Comparison of ENCODE assay signal across 9 cellular contexts in genomic region chr3:172087827-172088580, GRCh38. TPM values are rescaled to one million over a fixed set of nuclear protein-coding genes. Genes with fewer than 3 reads are reported as not detected.
DNase-seq lines count a peak whose midpoint lies in the region; ATAC-seq and TF ChIP-seq lines count a peak whose summit lies in the region.
"Had no signal": no experiment of that assay in that cellular context is flagged by ENCODE, and none has a peak within 500 bp of the region (broad histone marks: within the 10 kb centered on the region; RNA-seq: fewer than 3 reads in every experiment).

No MANE protein-coding gene starts in this region.

- no peak overlapping the region for H3K4me3 Mint-ChIP-seq in activated naive CD4-positive, alpha-beta T cell treated with anti-CD3 and anti-CD28 coated beads, Interleukin-2, amount 10 ng/mL, durations not matched to agents 7 days and 5 days
- peak overlapping the region; percentile 46 for H3K4me3 Mint-ChIP-seq in type B pancreatic cell

- no peaks in the 10 kb centered on the region for H3K27me3 Mint-ChIP-seq in activated naive CD4-positive, alpha-beta T cell treated with anti-CD3 and anti-CD28 coated beads, Interleukin-2, amount 10 ng/mL, durations not matched to agents 7 days and 5 days
- no peaks in the 10 kb centered on the region for H3K27me3 Mint-ChIP-seq in type B pancreatic cell

- CTCF ChIA-PET in activated naive CD4-positive, alpha-beta T cell treated with anti-CD3 and anti-CD28 coated beads, Interleukin-2, amount 10 ng/mL, durations not matched to agents 7 days and 5 days (lab: Charles Lee): no interaction called here
- CTCF ChIA-PET in mammary epithelial cell (lab: Charles Lee; ENCODE audit: low non-redundant PET): interaction anchor here (0.6 kb wide), 1 partner anchor 20 kb away, joined by 4 read pairs; no protein-coding TSS in a partner anchor

- DNase-seq in activated naive CD4-positive, alpha-beta T cell treated with anti-CD3 and anti-CD28 coated beads, Interleukin-2, amount 10 ng/mL, durations not matched to agents 7 days and 5 days: no peak
- DNase-seq in activated naive CD4-positive, alpha-beta T cell (lab: John Stamatoyannopoulos, UW): no peak
- DNase-seq in mammary epithelial cell (peak; percentile 57), type B pancreatic cell (ENCODE audit: extremely low spot score, unreplicated experiment) (no peak), NOMO-1 treated with DMSO at 0.1 percent for 48 hours (lab: John Stamatoyannopoulos, UW; ENCODE audit: unreplicated experiment) (no peak), HUDEP-2 (lab: John Stamatoyannopoulos, UW; ENCODE audit: unreplicated experiment in 76 of 76) (no peak), foreskin fibroblast (no peak)

- TSS peak; percentile 13 for BruUV-seq in mammary epithelial cell (replicated peaks; lab: Mats Ljungman, UMichigan)

- peak overlapping the region; percentile 56 for H3K27ac Mint-ChIP-seq in activated naive CD4-positive, alpha-beta T cell treated with anti-CD3 and anti-CD28 coated beads, Interleukin-2, amount 10 ng/mL, durations not matched to agents 7 days and 5 days
- H3K27ac Mint-ChIP-seq in type B pancreatic cell: peak overlapping the region; percentile 86

- peaks cover 41% of the 10 kb centered on the region for H3K4me1 ChIP-seq in mammary epithelial cell (ENCODE audit: insufficient read depth, low read length)

- dilution Hi-C loops in mammary epithelial cell (cut with HindIII; ENCODE audit: low sequenced_read_pairs): no loop called here

- no peak overlapping the region for H3K4me3 ChIP-seq in mammary epithelial cell (replicated peaks in 1 of 3; ENCODE audit: insufficient read depth in 1 of 3, low read depth in 2 of 3, low read length in 3 of 3)
- no peak overlapping the region for H3K4me3 ChIP-seq in foreskin fibroblast (ENCODE audit: low read depth in 1 of 2, low read length in 2 of 2)
- H3K4me3 ChIP-seq: BLaER1 treated with 17β-estradiol and CSF1 and Interleukin-3, amounts not matched to agents 10 nM and 100 nM had no signal

- H3K27ac ChIP-seq in mammary epithelial cell (ENCODE audit: insufficient read depth, low read depth, low read length): peak overlapping the region; percentile 85
- H3K27ac ChIP-seq: BLaER1 treated with 17β-estradiol and CSF1 and Interleukin-3, amounts not matched to agents 10 nM and 100 nM had no signal

- H3K9me3 Mint-ChIP-seq in activated naive CD4-positive, alpha-beta T cell treated with anti-CD3 and anti-CD28 coated beads, Interleukin-2, amount 10 ng/mL, durations not matched to agents 7 days and 5 days: no peaks in the 10 kb centered on the region
- H3K9me3 Mint-ChIP-seq in type B pancreatic cell: peaks cover 5% of the 10 kb centered on the region

- H3K79me2 ChIP-seq in mammary epithelial cell (ENCODE audit: insufficient read depth, low read length): peaks cover 97% of the 10 kb centered on the region

- H3K36me3 Mint-ChIP-seq in activated naive CD4-positive, alpha-beta T cell treated with anti-CD3 and anti-CD28 coated beads, Interleukin-2, amount 10 ng/mL, durations not matched to agents 7 days and 5 days: no peaks in the 10 kb centered on the region
- H3K36me3 Mint-ChIP-seq in type B pancreatic cell: peaks cover 26% of the 10 kb centered on the region

- peaks cover 28% of the 10 kb centered on the region for H3K4me1 Mint-ChIP-seq in activated naive CD4-positive, alpha-beta T cell treated with anti-CD3 and anti-CD28 coated beads, Interleukin-2, amount 10 ng/mL, durations not matched to agents 7 days and 5 days
- peaks cover 30% of the 10 kb centered on the region for H3K4me1 Mint-ChIP-seq in type B pancreatic cell (ENCODE audit: unreplicated experiment)

- ATAC-seq in HG03342 (IDR thresholded peaks at IDR 0.05; ENCODE audit: unreplicated experiment): peak; percentile 84

- H3K9ac ChIP-seq in mammary epithelial cell (ENCODE audit: insufficient read depth, low read length): no peak overlapping the region
- H3K9ac ChIP-seq: BLaER1 treated with 17β-estradiol and CSF1 and Interleukin-3, amounts not matched to agents 10 nM and 100 nM had no signal

- TF ChIP-seq CTCF in mammary epithelial cell (conservative IDR thresholded peaks at IDR 0.05 in 1 of 2, IDR thresholded peaks at IDR 0.05 in 1 of 2; ENCODE audit: extremely low read depth in 1 of 2, insufficient read depth in 1 of 2, low read depth in 1 of 2, low read length in 2 of 2) (no peak), type B pancreatic cell (conservative IDR thresholded peaks at IDR 0.05) (no peak), foreskin fibroblast (IDR thresholded peaks at IDR 0.05; ENCODE audit: low read depth, low read length) (no peak)

- H3K27me3 ChIP-seq in mammary epithelial cell (ENCODE audit: insufficient read depth, low read length): no peaks in the 10 kb centered on the region
- H3K27me3 ChIP-seq: BLaER1 treated with 17β-estradiol and CSF1 and Interleukin-3, amounts not matched to agents 10 nM and 100 nM had no signal

- H3K4me2 ChIP-seq in mammary epithelial cell (ENCODE audit: insufficient read depth, low read depth, low read length): peak overlapping the region; percentile 68

- intact Hi-C loops in mammary epithelial cell (cut with micrococcal nuclease): loop anchor here (1.0 to 5.0 kb wide), 3 partner anchors 8 to 46 kb away; no protein-coding TSS in a partner anchor

- no peak overlapping the region for H2AFZ ChIP-seq in mammary epithelial cell (ENCODE audit: low read depth, low read length)

- in situ Hi-C loops in mammary epithelial cell (cut with MboI; ENCODE audit: low sequenced_read_pairs in 2 of 2): no loop called here

- H3K36me3 ChIP-seq in mammary epithelial cell (ENCODE audit: insufficient read depth, low read length): peaks cover 6% of the 10 kb centered on the region

- no peaks in the 10 kb centered on the region for H4K20me1 ChIP-seq in mammary epithelial cell (ENCODE audit: insufficient read depth, low read length)

- WGBS in mammary epithelial cell (ENCODE audit: low coverage, missing lambda C conversion rate): 51% methylated on average over 7 of the region's 7 CpGs

- no peaks in the 10 kb centered on the region for H3K9me3 ChIP-seq in mammary epithelial cell (replicated peaks; ENCODE audit: insufficient read depth, low read length)

RNA-seq across cellular contexts. Expression of gene FNDC3B, which starts 48.6 kb away (rescaled TPM):
- total RNA-seq in mammary epithelial cell (100 to 1,000 TPM; 161 to 200 TPM), type B pancreatic cell (ENCODE audit: low replicate concordance) (67.9 and 79.2 TPM in 2 replicates)
- 12.0 TPM for polyA plus RNA-seq in mammary epithelial cell
- 109 TPM for polyA minus RNA-seq in mammary epithelial cell
